8 cellular contexts compared by ENCODE assay signal in genomic region chr2:204145197-204146190, GRCh38.
A peak's percentile ranks its signal among the peaks of the same experiment; 100 is the strongest.
DNase-seq lines count a peak whose midpoint lies in the region; ATAC-seq and TF ChIP-seq lines count a peak whose summit lies in the region.

No MANE protein-coding gene starts in this region.

- peaks cover 3 to 11% (median 10%) of the 10 kb centered on the region in 7 donors for H3K4me1 Mint-ChIP-seq in naive thymus-derived CD4-positive, alpha-beta T cell
- H3K4me1 Mint-ChIP-seq in stimulated activated effector memory CD8-positive, alpha-beta T cell treated with anti-CD3 and anti-CD28 coated beads, Interleukin-12 subunit alpha, Interleukin-12 subunit beta, amount 100 ng/mL, for 72 hours: peaks cover 20% of the 10 kb centered on the region

- WGBS in esophagus squamous epithelium, 2 donors: 15 to 22% methylated on average over 21 of the region's 21 CpGs

- H3K27me3 Mint-ChIP-seq in naive thymus-derived CD4-positive, alpha-beta T cell: peaks cover 0 to 43% (median 15%) of the 10 kb centered on the region in 5 donors

- no peak overlapping the region for H3K9ac ChIP-seq in OCI-LY1 (ENCODE audit: low read length)

- no peak overlapping the region for H2AFZ ChIP-seq in OCI-LY1 (ENCODE audit: low read length)

- H3K4me1 ChIP-seq in OCI-LY1 (ENCODE audit: insufficient read depth, low read length, severe bottlenecking): no peaks in the 10 kb centered on the region
- peaks cover 0 to 9% (median 0%) of the 10 kb centered on the region in 3 donors for H3K4me1 ChIP-seq in esophagus squamous epithelium
- H3K4me1 ChIP-seq in naive thymus-derived CD4-positive, alpha-beta T cell (ENCODE audit: control insufficient read depth in 2 of 2, insufficient read depth in 2 of 2, low read length in 2 of 2): peaks cover 0 to 4% of the 10 kb centered on the region in 2 donors

- H3K4me3 ChIP-seq in OCI-LY1 (ENCODE audit: low read depth, low read length, poor library complexity, severe bottlenecking) (no peak overlapping the region), esophagus squamous epithelium (peak overlapping the region in 3 of 4 donors; percentile 31 to 60 (median 38))
- H3K4me3 ChIP-seq in naive thymus-derived CD4-positive, alpha-beta T cell (ENCODE audit: low read length): peak overlapping the region; percentile 61

- H3F3A ChIP-seq in OCI-LY1 (ENCODE audit: insufficient read depth, low read length): no peaks in the 10 kb centered on the region

- CTCF ChIA-PET in naive thymus-derived CD4-positive, alpha-beta T cell (lab: Charles Lee): interaction anchor here (0.6 to 2.6 kb wide), 14 partner anchors 9 to 1782 kb away, joined by 3 to 19 read pairs (median 3); no protein-coding TSS in a partner anchor

- peak; percentile 85 for TF ChIP-seq CTCF in OCI-LY1 (IDR thresholded peaks at IDR 0.05; ENCODE audit: low read length)
- peak; percentile 64 to 91 (median 84) for TF ChIP-seq CTCF in esophagus squamous epithelium (IDR thresholded peaks at IDR 0.05)

- ATAC-seq in GM21447 (IDR thresholded peaks at IDR 0.05; ENCODE audit: unreplicated experiment): peak; percentile 96
- ATAC-seq in naive thymus-derived CD4-positive, alpha-beta T cell: peak; percentile 98
- ATAC-seq in stimulated activated effector memory CD8-positive, alpha-beta T cell treated with anti-CD3 and anti-CD28 coated beads, Interleukin-12 subunit alpha, Interleukin-12 subunit beta, amount 100 ng/mL, for 72 hours: peak; percentile 96

- H3K79me2 ChIP-seq in OCI-LY1 (ENCODE audit: insufficient read depth, low read length): no peaks in the 10 kb centered on the region

- H3K27ac ChIP-seq in OCI-LY1 (ENCODE audit: low read depth, low read length, poor library complexity, severe bottlenecking): no peak overlapping the region
- peak overlapping the region in 1 of 4 donors; percentile 2 for H3K27ac ChIP-seq in esophagus squamous epithelium
- H3K27ac ChIP-seq in naive thymus-derived CD4-positive, alpha-beta T cell (ENCODE audit: low read depth, low read length): peak overlapping the region; percentile 29

- peak overlapping the region; percentile 44 to 83 (median 72) for H3K27ac Mint-ChIP-seq in naive thymus-derived CD4-positive, alpha-beta T cell
- H3K27ac Mint-ChIP-seq in stimulated activated effector memory CD8-positive, alpha-beta T cell treated with anti-CD3 and anti-CD28 coated beads, Interleukin-12 subunit alpha, Interleukin-12 subunit beta, amount 100 ng/mL, for 72 hours: no peak overlapping the region

- no peaks in the 10 kb centered on the region for H3K27me3 ChIP-seq in OCI-LY1 (ENCODE audit: insufficient read depth, low read length)
- H3K27me3 ChIP-seq in esophagus squamous epithelium: no peaks in the 10 kb centered on the region
- H3K27me3 ChIP-seq in naive thymus-derived CD4-positive, alpha-beta T cell (ENCODE audit: control insufficient read depth in 2 of 2, insufficient read depth in 2 of 2, low read length in 2 of 2): no peaks in the 10 kb centered on the region

- POLR2A ChIA-PET in naive thymus-derived CD4-positive, alpha-beta T cell (lab: Charles Lee): interaction anchor here (0.5 kb wide), 1 partner anchor 952 kb away, joined by 3 read pairs; no protein-coding TSS in a partner anchor

- DNase-seq in D341Med (ENCODE audit: low spot score) (peak; percentile 83), HUDEP-2 (lab: John Stamatoyannopoulos, UW; ENCODE audit: unreplicated experiment in 76 of 76) (peak in 63 of 76 experiments; percentile 2 to 69 (median 35)), activated T-cell treated with anti-CD3 and anti-CD28 coated beads for 48 hours (ENCODE audit: low read depth) (peak; percentile 75), esophagus squamous epithelium (lab: John Stamatoyannopoulos, UW) (no peak)
- DNase-seq in naive thymus-derived CD4-positive, alpha-beta T cell: peak; percentile 50 to 82 (median 76)
- peak; percentile 67 to 88 for DNase-seq in stimulated activated effector memory CD8-positive, alpha-beta T cell treated with anti-CD3 and anti-CD28 coated beads, Interleukin-12 subunit alpha, Interleukin-12 subunit beta, amount 100 ng/mL, for 72 hours (ENCODE audit: low spot score in 2 of 2)

- no peak overlapping the region for H3K4me2 ChIP-seq in OCI-LY1 (ENCODE audit: low read length)

- no peaks in the 10 kb centered on the region for H3K9me2 ChIP-seq in OCI-LY1 (ENCODE audit: low read depth, low read length)

- no peak for TF ChIP-seq POLR2A in esophagus squamous epithelium (IDR thresholded peaks at IDR 0.05)

- H3K4me3 Mint-ChIP-seq in naive thymus-derived CD4-positive, alpha-beta T cell: peak overlapping the region; percentile 82 to 92 (median 86)
- peak overlapping the region; percentile 63 for H3K4me3 Mint-ChIP-seq in stimulated activated effector memory CD8-positive, alpha-beta T cell treated with anti-CD3 and anti-CD28 coated beads, Interleukin-12 subunit alpha, Interleukin-12 subunit beta, amount 100 ng/mL, for 72 hours

- no peaks in the 10 kb centered on the region for H3K36me3 Mint-ChIP-seq in naive thymus-derived CD4-positive, alpha-beta T cell
- no peaks in the 10 kb centered on the region for H3K36me3 Mint-ChIP-seq in stimulated activated effector memory CD8-positive, alpha-beta T cell treated with anti-CD3 and anti-CD28 coated beads, Interleukin-12 subunit alpha, Interleukin-12 subunit beta, amount 100 ng/mL, for 72 hours

- H3K9me3 Mint-ChIP-seq in naive thymus-derived CD4-positive, alpha-beta T cell: no peaks in the 10 kb centered on the region
- no peaks in the 10 kb centered on the region for H3K9me3 Mint-ChIP-seq in stimulated activated effector memory CD8-positive, alpha-beta T cell treated with anti-CD3 and anti-CD28 coated beads, Interleukin-12 subunit alpha, Interleukin-12 subunit beta, amount 100 ng/mL, for 72 hours

- H3K36me3 ChIP-seq in OCI-LY1 (ENCODE audit: insufficient read depth, low read length) (no peaks in the 10 kb centered on the region), esophagus squamous epithelium (no peaks in the 10 kb centered on the region)
- H3K36me3 ChIP-seq in naive thymus-derived CD4-positive, alpha-beta T cell (ENCODE audit: control insufficient read depth in 2 of 3, insufficient read depth in 3 of 3, low read length in 3 of 3): no peaks in the 10 kb centered on the region

- H4K20me1 ChIP-seq in OCI-LY1 (ENCODE audit: insufficient read depth, low read length): no peaks in the 10 kb centered on the region

- intact Hi-C loops in esophagus squamous epithelium (cut with DNase I): no loop called here
- intact Hi-C loops in naive thymus-derived CD4-positive, alpha-beta T cell (cut with micrococcal nuclease): loop anchor here (1.0 to 5.0 kb wide), 12 partner anchors 33 to 1803 kb away; no protein-coding TSS in a partner anchor

- H3K9me3 ChIP-seq in OCI-LY1 (ENCODE audit: low read length): no peaks in the 10 kb centered on the region
- no peaks in the 10 kb centered on the region for H3K9me3 ChIP-seq in esophagus squamous epithelium
- H3K9me3 ChIP-seq in naive thymus-derived CD4-positive, alpha-beta T cell (ENCODE audit: control insufficient read depth in 2 of 3, low read length in 3 of 3): no peaks in the 10 kb centered on the region
